Comparison of ENCODE assay signal across 8 cellular contexts in genomic region chr2:60880633-60880987, GRCh38. TPM values are rescaled to one million over a fixed set of nuclear protein-coding genes. Genes with fewer than 3 reads are reported as not detected.
DNase-seq lines count a peak whose midpoint lies in the region; ATAC-seq and TF ChIP-seq lines count a peak whose summit lies in the region.

No MANE protein-coding gene starts in this region.

- no peaks in the 10 kb centered on the region for H3K9me3 ChIP-seq in CD8-positive, alpha-beta memory T cell (ENCODE audit: low read length)
- H3K9me3 ChIP-seq in HCT116 (ENCODE audit: control insufficient read depth in 1 of 2, insufficient read depth in 1 of 2, low read depth in 1 of 2, low read length in 2 of 2) (no peaks in the 10 kb centered on the region), hepatocyte (ENCODE audit: low read depth) (no peaks in the 10 kb centered on the region), spleen (peaks cover 0 to 4% (median 0%) of the 10 kb centered on the region in 8 donors)

- TF ChIP-seq POLR2A in HCT116 (IDR thresholded peaks at IDR 0.05; ENCODE audit: borderline replicate concordance, extremely low read depth, insufficient read depth, insufficient read length) (no peak), spleen (IDR thresholded peaks at IDR 0.05) (no peak)

- TF ChIP-seq RAD21 in HCT116 (IDR thresholded peaks at IDR 0.05; ENCODE audit: low read depth), result no peak

- intact Hi-C loops in HCT116 (cut with micrococcal nuclease) (loop anchor here (5.0 kb wide), 1 partner anchor 137 kb away; the partner anchor contains the start of genes PEX13 and PUS10), spleen (cut with DNase I; ENCODE audit: low total_unique reads) (no loop called here)
- intact Hi-C loops in activated T-helper 2 cell treated with anti-CD3 and anti-CD28 coated beads, Interferon-gamma antibody, Interleukin-2, Interleukin-4, amounts not matched to agents 10 μg/mL and 5 μg/mL and 100 μg/mL, durations not matched to agents 14 hours and 24 hours and 36 hours (cut with micrococcal nuclease), result loop anchor here (1.0 to 5.0 kb wide), 4 partner anchors 8 to 657 kb away; partner anchors contain the start of genes PEX13 and XPO1

- H3K79me2 ChIP-seq in HCT116 (ENCODE audit: insufficient read depth, low read length), result peaks cover 40% of the 10 kb centered on the region
- H3K79me2 ChIP-seq in hepatocyte, result peaks cover 32% of the 10 kb centered on the region

- CTCF ChIA-PET in CD8-positive, alpha-beta memory T cell (lab: Charles Lee), result interaction anchor here (1.4 to 3.2 kb wide), 4 partner anchors 13 to 85 kb away, joined by 3 to 16 read pairs (median 6); no protein-coding TSS in a partner anchor
- CTCF ChIA-PET in HCT116 (lab: Charles Lee), result no interaction called here

- no peak for ATAC-seq in HCT116

- peaks cover 21% of the 10 kb centered on the region for H3K4me1 ChIP-seq in CD8-positive, alpha-beta memory T cell (ENCODE audit: insufficient read depth, low read length)
- H3K4me1 ChIP-seq in HCT116 (ENCODE audit: control insufficient read depth in 1 of 2, insufficient read depth in 2 of 2, low read length in 2 of 2), result peaks cover 6 to 19% of the 10 kb centered on the region in 2 experiments; a peak in 3 of 4 replicates
- H3K4me1 ChIP-seq in hepatocyte (ENCODE audit: insufficient read depth), result peaks cover 7% of the 10 kb centered on the region
- H3K4me1 ChIP-seq in spleen, result peaks cover 12 to 43% (median 27%) of the 10 kb centered on the region in 6 donors

- H3K4me1 Mint-ChIP-seq in CD8-positive, alpha-beta memory T cell, result peaks cover 17 to 31% (median 31%) of the 10 kb centered on the region in 3 donors
- peaks cover 21% of the 10 kb centered on the region for H3K4me1 Mint-ChIP-seq in activated T-helper 2 cell treated with anti-CD3 and anti-CD28 coated beads, Interferon-gamma antibody, Interleukin-2, Interleukin-4, amounts not matched to agents 10 μg/mL and 5 μg/mL and 100 μg/mL, durations not matched to agents 14 hours and 24 hours and 36 hours (ENCODE audit: low read depth)

- H4K20me1 ChIP-seq in HCT116 (ENCODE audit: insufficient read depth) (no peaks in the 10 kb centered on the region), hepatocyte (ENCODE audit: insufficient read depth, poor library complexity, severe bottlenecking) (peaks cover 8% of the 10 kb centered on the region)

- H3K27me3 Mint-ChIP-seq in CD8-positive, alpha-beta memory T cell, result peaks cover 0 to 2% of the 10 kb centered on the region in 2 donors
- H3K27me3 Mint-ChIP-seq in activated T-helper 2 cell treated with anti-CD3 and anti-CD28 coated beads, Interferon-gamma antibody, Interleukin-2, Interleukin-4, amounts not matched to agents 10 μg/mL and 5 μg/mL and 100 μg/mL, durations not matched to agents 14 hours and 24 hours and 36 hours (ENCODE audit: low read depth), result no peaks in the 10 kb centered on the region

- BruUV-seq in HCT116 (replicated peaks; lab: Mats Ljungman, UMichigan), result no TSS peak

- peak overlapping the region; percentile 56 for H3K4me3 ChIP-seq in CD8-positive, alpha-beta memory T cell (ENCODE audit: low read length)
- H3K4me3 ChIP-seq in HCT116 (replicated peaks in 1 of 2; ENCODE audit: low read depth in 1 of 2, low read length in 2 of 2) (peak overlapping the region; percentile 55 to 81), hepatocyte (peak overlapping the region; percentile 57), spleen (peak overlapping the region; percentile 52 to 78 (median 62))

- RAD21 ChIA-PET in HCT116 (lab: Charles Lee; ENCODE audit: low non-redundant PET in 1 of 2, low total read pairs in 2 of 2, uncharacterized antibody in 2 of 2, unreplicated experiment in 2 of 2), result no interaction called here

- H3K27me3 ChIP-seq in CD8-positive, alpha-beta memory T cell (ENCODE audit: insufficient read depth, low read length, poor library complexity, severe bottlenecking), result no peaks in the 10 kb centered on the region
- H3K27me3 ChIP-seq in HCT116 (ENCODE audit: insufficient read depth, low read length) (no peaks in the 10 kb centered on the region), hepatocyte (no peaks in the 10 kb centered on the region), spleen (replicated peaks in 1 of 7) (no peaks in the 10 kb centered on the region)

- TF ChIP-seq CTCF in HCT116 (IDR thresholded peaks at IDR 0.05 in 2 of 3, conservative IDR thresholded peaks at IDR 0.05 in 1 of 3; ENCODE audit: borderline replicate concordance in 1 of 3, insufficient read depth in 1 of 3, low read depth in 2 of 3, low read length in 2 of 3), result no peak; a peak in 1 of 6 replicates
- TF ChIP-seq CTCF in hepatocyte (IDR thresholded peaks at IDR 0.05; ENCODE audit: poor library complexity), result no peak
- TF ChIP-seq CTCF in spleen (IDR thresholded peaks at IDR 0.05 in 8 of 11, conservative IDR thresholded peaks at IDR 0.05 in 3 of 11), result no peak

- DNase-seq in CD8-positive, alpha-beta memory T cell, result no peak
- DNase-seq in HCT116 (ENCODE audit: low read depth, low spot score) (no peak), hepatocyte (ENCODE audit: low spot score) (no peak), spleen (no peak), KG1 (lab: John Stamatoyannopoulos, UW) (no peak), putamen (ENCODE audit: low spot score) (no peak)
- DNase-seq in activated T-helper 2 cell treated with anti-CD3 and anti-CD28 coated beads, Interferon-gamma antibody, Interleukin-2, Interleukin-4, amounts not matched to agents 10 μg/mL and 5 μg/mL and 100 μg/mL, durations not matched to agents 14 hours and 24 hours and 36 hours (ENCODE audit: low spot score), result no peak
- no peak for DNase-seq in stimulated activated CD4-positive, alpha-beta T cell treated with anti-CD3 and anti-CD28 coated beads, Interleukin-4, amount 100 ng/mL, for 4 hours

- no peaks in the 10 kb centered on the region for H3K9me2 ChIP-seq in HCT116 (ENCODE audit: insufficient read depth)
- no peaks in the 10 kb centered on the region for H3K9me2 ChIP-seq in hepatocyte (replicated peaks; ENCODE audit: insufficient read depth)

- peak overlapping the region; percentile 73 for H3K4me2 ChIP-seq in HCT116 (ENCODE audit: low read length)
- H3K4me2 ChIP-seq in hepatocyte, result peak overlapping the region; percentile 71

- H3K36me3 ChIP-seq in CD8-positive, alpha-beta memory T cell (ENCODE audit: insufficient read depth, low read length), result no peaks in the 10 kb centered on the region
- H3K36me3 ChIP-seq in HCT116 (ENCODE audit: control insufficient read depth in 1 of 2, insufficient read depth in 2 of 2, low read length in 2 of 2) (no peaks in the 10 kb centered on the region), hepatocyte (replicated peaks; ENCODE audit: insufficient read depth, low read depth) (no peaks in the 10 kb centered on the region), spleen (no peaks in the 10 kb centered on the region)

- H3K9ac ChIP-seq in HCT116 (ENCODE audit: low read length), result peak overlapping the region; percentile 88

- H2AFZ ChIP-seq in HCT116 (ENCODE audit: low read depth, low read length, poor library complexity, severe bottlenecking) (peak overlapping the region; percentile 38), hepatocyte (peak overlapping the region; percentile 81)

- H3K4me3 Mint-ChIP-seq in CD8-positive, alpha-beta memory T cell, result peak overlapping the region; percentile 91 to 100 (median 97)
- H3K4me3 Mint-ChIP-seq in activated T-helper 2 cell treated with anti-CD3 and anti-CD28 coated beads, Interferon-gamma antibody, Interleukin-2, Interleukin-4, amounts not matched to agents 10 μg/mL and 5 μg/mL and 100 μg/mL, durations not matched to agents 14 hours and 24 hours and 36 hours (ENCODE audit: low read depth), result peak overlapping the region; percentile 79

- WGBS in hepatocyte (ENCODE audit: low lambda C conversion rate, missing lambda C conversion rate), result 7% methylated on average over 10 of the region's 10 CpGs
- WGBS in spleen, 5 donors, result 2 to 5% (median 5%) methylated on average over 10 of the region's 10 CpGs

- H3K27ac Mint-ChIP-seq in CD8-positive, alpha-beta memory T cell, result peak overlapping the region; percentile 96 to 99 (median 98)
- H3K27ac Mint-ChIP-seq in activated T-helper 2 cell treated with anti-CD3 and anti-CD28 coated beads, Interferon-gamma antibody, Interleukin-2, Interleukin-4, amounts not matched to agents 10 μg/mL and 5 μg/mL and 100 μg/mL, durations not matched to agents 14 hours and 24 hours and 36 hours, result peak overlapping the region; percentile 88

- H3K36me3 Mint-ChIP-seq in CD8-positive, alpha-beta memory T cell, result peaks cover 0 to 25% (median 0%) of the 10 kb centered on the region in 3 donors
- peaks cover 39% of the 10 kb centered on the region for H3K36me3 Mint-ChIP-seq in activated T-helper 2 cell treated with anti-CD3 and anti-CD28 coated beads, Interferon-gamma antibody, Interleukin-2, Interleukin-4, amounts not matched to agents 10 μg/mL and 5 μg/mL and 100 μg/mL, durations not matched to agents 14 hours and 24 hours and 36 hours (ENCODE audit: low read depth)

- POLR2A ChIA-PET in CD8-positive, alpha-beta memory T cell (lab: Charles Lee), result interaction anchor here (0.6 to 3.2 kb wide), 8 partner anchors 13 to 264 kb away, joined by 3 to 21 read pairs (median 3); partner anchors contain the start of gene PAPOLG
- POLR2A ChIA-PET in HCT116 (lab: Charles Lee), result no interaction called here

- no peaks in the 10 kb centered on the region for H3K9me3 Mint-ChIP-seq in CD8-positive, alpha-beta memory T cell
- peaks cover 3% of the 10 kb centered on the region for H3K9me3 Mint-ChIP-seq in activated T-helper 2 cell treated with anti-CD3 and anti-CD28 coated beads, Interferon-gamma antibody, Interleukin-2, Interleukin-4, amounts not matched to agents 10 μg/mL and 5 μg/mL and 100 μg/mL, durations not matched to agents 14 hours and 24 hours and 36 hours

- H3K27ac ChIP-seq in CD8-positive, alpha-beta memory T cell (ENCODE audit: low read depth, low read length), result peak overlapping the region; percentile 100
- H3K27ac ChIP-seq in HCT116 (ENCODE audit: low read depth, low read length) (peak overlapping the region; percentile 73; the same call in 1 of the 2 replicates), hepatocyte (peak overlapping the region; percentile 99), spleen (peak overlapping the region; percentile 98 to 100 (median 99))

TF ChIP-seq in HCT116, 20 proteins besides CTCF, POLR2A, EP300 and RAD21 (continues in another document):
- no peak for TF ChIP-seq SRF (IDR thresholded peaks at IDR 0.05; ENCODE audit: low read depth)
- no peak for TF ChIP-seq SP1 (IDR thresholded peaks at IDR 0.05; ENCODE audit: low read depth)
- TF ChIP-seq ZNF274 (IDR thresholded peaks at IDR 0.05; ENCODE audit: low read depth, low read length), result no peak
- TF ChIP-seq TCF7L2 (IDR thresholded peaks at IDR 0.05; ENCODE audit: borderline replicate concordance, extremely low read depth, insufficient read depth, insufficient read length), result no peak
- TF ChIP-seq CBX3 (IDR thresholded peaks at IDR 0.05; ENCODE audit: low read depth), result no peak

RNA-seq across cellular contexts. Expression of gene REL, which starts 0.8 kb away (rescaled TPM):
- total RNA-seq in CD8-positive, alpha-beta memory T cell, result 10 to 100 TPM; 45.6 to 47.6 TPM
- polyA plus RNA-seq in CD8-positive, alpha-beta memory T cell, result 25.4 TPM
- 10.2 TPM for total RNA-seq in HCT116 (2021; ENCODE audit: unreplicated experiment)
- 2.2 and 2.3 TPM in 2 replicates for polyA plus RNA-seq in HCT116 (2012)
- 118 and 123 TPM in 2 replicates for total RNA-seq in activated T-helper 2 cell treated with anti-CD3 and anti-CD28 coated beads, Interferon-gamma antibody, Interleukin-2, Interleukin-4, amounts not matched to agents 10 μg/mL and 5 μg/mL and 100 μg/mL, durations not matched to agents 14 hours and 24 hours and 36 hours
- 9.5 and 12.3 TPM in 2 replicates for total RNA-seq in hepatocyte
- polyA plus RNA-seq in hepatocyte, result 2.8 and 4.2 TPM in 2 replicates
- 10 to 100 TPM; 53.4 to 68.8 (median 56.2) TPM for total RNA-seq in spleen
- polyA plus RNA-seq in spleen, result 1 to 10 TPM; 1.3 to 4.7 (median 1.5) TPM
